In genomic region chr12:50690923-50691322, GRCh38 we compare ENCODE assay signal across 1 cellular context.
TF ChIP-seq lines count a peak whose summit lies in the region.

No MANE protein-coding gene starts in this region.

TF ChIP-seq in HEK293, 187 proteins besides CTCF, POLR2A, EP300 and RAD21 (continued from another document):
- TF ChIP-seq KLF17 (tag by site-specific recombination; IDR thresholded peaks at IDR 0.05) (no peak), OSR2 (tag by site-specific recombination; IDR thresholded peaks at IDR 0.05) (no peak), SP2 (tag by site-specific recombination; IDR thresholded peaks at IDR 0.05) (no peak)
TF ChIP-seq in HEK293: peak in this region for 1.
